ENCODE assay signal across 1 cellular context in the genomic region with DNA sequence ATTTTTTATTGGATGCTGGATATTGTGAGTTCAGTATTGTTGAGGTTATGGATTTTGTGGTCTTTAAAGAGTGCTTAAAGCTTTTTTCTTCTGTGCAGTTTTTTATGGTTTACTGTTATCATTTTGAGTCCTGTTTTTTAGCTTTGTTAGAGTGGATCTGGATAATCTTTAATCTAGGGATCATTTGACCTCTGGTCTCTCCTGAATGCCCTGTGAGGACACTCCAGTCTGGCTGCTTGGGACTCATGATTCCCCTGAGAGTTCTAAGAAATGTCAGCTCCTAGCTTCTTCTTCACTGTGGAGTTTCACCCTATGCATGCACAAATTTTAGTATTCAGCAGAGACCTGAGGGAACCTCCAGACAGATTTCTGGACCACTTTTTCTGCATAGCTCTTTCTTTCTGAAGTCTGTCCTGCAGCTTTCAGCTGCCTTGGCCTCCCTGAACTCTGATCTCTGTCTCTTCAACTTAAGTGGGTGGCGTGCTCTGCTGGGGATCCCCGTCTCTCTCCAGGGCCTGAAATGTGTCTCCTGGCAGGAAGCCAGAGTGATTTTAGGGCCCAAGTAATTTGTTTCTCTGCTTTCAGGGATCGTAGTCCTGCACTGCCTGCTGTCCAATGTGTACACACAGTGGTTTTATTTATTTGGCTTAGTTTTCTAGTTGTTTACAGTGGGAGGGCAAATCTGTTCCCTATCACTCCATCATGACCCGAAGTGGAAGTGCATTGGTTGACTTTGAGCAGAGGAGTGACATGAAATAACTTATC.
TF ChIP-seq lines count a peak whose summit lies in the region.

No MANE protein-coding gene starts in this region.

TF ChIP-seq in GM12878, 131 proteins besides CTCF, POLR2A, EP300 and RAD21:
- TF ChIP-seq SMAD1 (IDR thresholded peaks at IDR 0.05; ENCODE audit: low read depth, partially characterized antibody) (peak; percentile 58), RCOR1 (conservative IDR thresholded peaks at IDR 0.05; ENCODE audit: low read depth, low read length) (no peak), MEF2B (IDR thresholded peaks at IDR 0.05; ENCODE audit: partially characterized antibody, poor library complexity, severe bottlenecking) (peak; percentile 35), NR2F1 (conservative IDR thresholded peaks at IDR 0.05) (peak; percentile 59), NR2C1 (IDR thresholded peaks at IDR 0.05) (0 out of 2 replicates have a peak, but pooled peaks have one; percentile 32)
- TF ChIP-seq, protein P1, sequence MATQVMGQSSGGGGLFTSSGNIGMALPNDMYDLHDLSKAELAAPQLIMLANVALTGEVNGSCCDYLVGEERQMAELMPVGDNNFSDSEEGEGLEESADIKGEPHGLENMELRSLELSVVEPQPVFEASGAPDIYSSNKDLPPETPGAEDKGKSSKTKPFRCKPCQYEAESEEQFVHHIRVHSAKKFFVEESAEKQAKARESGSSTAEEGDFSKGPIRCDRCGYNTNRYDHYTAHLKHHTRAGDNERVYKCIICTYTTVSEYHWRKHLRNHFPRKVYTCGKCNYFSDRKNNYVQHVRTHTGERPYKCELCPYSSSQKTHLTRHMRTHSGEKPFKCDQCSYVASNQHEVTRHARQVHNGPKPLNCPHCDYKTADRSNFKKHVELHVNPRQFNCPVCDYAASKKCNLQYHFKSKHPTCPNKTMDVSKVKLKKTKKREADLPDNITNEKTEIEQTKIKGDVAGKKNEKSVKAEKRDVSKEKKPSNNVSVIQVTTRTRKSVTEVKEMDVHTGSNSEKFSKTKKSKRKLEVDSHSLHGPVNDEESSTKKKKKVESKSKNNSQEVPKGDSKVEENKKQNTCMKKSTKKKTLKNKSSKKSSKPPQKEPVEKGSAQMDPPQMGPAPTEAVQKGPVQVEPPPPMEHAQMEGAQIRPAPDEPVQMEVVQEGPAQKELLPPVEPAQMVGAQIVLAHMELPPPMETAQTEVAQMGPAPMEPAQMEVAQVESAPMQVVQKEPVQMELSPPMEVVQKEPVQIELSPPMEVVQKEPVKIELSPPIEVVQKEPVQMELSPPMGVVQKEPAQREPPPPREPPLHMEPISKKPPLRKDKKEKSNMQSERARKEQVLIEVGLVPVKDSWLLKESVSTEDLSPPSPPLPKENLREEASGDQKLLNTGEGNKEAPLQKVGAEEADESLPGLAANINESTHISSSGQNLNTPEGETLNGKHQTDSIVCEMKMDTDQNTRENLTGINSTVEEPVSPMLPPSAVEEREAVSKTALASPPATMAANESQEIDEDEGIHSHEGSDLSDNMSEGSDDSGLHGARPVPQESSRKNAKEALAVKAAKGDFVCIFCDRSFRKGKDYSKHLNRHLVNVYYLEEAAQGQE (IDR thresholded peaks at IDR 0.05; ENCODE audit: low read depth, low read length), result peak; percentile 60; the same call in 1 of the 2 replicates
- TF ChIP-seq, protein P2, sequence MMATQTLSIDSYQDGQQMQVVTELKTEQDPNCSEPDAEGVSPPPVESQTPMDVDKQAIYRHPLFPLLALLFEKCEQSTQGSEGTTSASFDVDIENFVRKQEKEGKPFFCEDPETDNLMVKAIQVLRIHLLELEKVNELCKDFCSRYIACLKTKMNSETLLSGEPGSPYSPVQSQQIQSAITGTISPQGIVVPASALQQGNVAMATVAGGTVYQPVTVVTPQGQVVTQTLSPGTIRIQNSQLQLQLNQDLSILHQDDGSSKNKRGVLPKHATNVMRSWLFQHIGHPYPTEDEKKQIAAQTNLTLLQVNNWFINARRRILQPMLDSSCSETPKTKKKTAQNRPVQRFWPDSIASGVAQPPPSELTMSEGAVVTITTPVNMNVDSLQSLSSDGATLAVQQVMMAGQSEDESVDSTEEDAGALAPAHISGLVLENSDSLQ (IDR thresholded peaks at IDR 0.05), result no peak
